In the genomic region with DNA sequence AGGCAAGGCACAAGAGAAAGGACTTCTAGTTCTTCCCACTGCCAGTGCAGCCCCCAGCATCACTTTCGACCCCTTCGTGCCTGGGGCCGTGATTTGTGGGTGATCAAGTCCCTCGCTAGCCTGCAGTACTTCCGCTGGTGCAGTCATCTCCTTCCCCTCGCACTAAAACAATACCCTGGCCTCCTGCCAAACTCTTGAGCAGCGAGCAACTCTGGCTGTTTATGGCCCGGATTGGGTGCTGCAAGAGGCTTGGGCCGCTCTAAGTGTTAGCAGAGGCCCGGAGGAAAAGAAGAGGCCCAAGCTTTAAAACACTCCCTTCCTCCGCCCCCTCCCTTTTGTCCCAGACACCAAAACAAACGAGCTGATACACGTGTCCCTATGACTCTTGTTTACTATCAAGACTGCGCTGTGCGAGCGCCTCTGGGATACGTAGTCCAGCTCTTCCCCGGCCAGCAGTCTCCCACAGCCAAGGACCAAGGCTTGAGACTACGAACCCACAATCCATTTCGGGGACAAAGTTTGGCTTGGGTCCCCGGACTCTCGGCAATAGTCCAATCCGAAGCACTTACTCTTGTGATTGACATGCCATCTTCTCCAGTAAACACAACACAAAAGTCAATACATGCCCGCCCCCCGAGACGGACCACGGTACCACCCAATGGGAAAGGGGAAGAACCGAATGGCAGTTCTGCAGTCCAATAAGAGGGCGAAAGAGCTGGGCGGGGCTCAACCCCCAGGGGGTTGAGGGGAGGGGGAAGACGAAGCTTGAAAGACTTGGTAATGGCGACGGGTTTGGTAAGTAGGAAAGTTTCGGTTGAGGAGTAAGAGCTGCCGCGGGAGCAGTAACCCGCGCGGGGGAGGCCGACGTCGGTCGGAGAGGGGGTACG, we compare ENCODE assay signal across 1 cellular context.
TF ChIP-seq lines count a peak whose summit lies in the region.

A gene with protein sequence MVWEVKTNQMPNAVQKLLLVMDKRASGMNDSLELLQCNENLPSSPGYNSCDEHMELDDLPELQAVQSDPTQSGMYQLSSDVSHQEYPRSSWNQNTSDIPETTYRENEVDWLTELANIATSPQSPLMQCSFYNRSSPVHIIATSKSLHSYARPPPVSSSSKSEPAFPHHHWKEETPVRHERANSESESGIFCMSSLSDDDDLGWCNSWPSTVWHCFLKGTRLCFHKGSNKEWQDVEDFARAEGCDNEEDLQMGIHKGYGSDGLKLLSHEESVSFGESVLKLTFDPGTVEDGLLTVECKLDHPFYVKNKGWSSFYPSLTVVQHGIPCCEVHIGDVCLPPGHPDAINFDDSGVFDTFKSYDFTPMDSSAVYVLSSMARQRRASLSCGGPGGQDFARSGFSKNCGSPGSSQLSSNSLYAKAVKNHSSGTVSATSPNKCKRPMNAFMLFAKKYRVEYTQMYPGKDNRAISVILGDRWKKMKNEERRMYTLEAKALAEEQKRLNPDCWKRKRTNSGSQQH (plus strand): TSS at position 771 of the 887 bp plus-strand sequence. CDS start 10,891 bp downstream, outside the sequence.

TF ChIP-seq in SK-N-SH, 30 proteins besides CTCF, POLR2A, EP300 and RAD21 (continued from another document):
- TF ChIP-seq, protein P1, sequence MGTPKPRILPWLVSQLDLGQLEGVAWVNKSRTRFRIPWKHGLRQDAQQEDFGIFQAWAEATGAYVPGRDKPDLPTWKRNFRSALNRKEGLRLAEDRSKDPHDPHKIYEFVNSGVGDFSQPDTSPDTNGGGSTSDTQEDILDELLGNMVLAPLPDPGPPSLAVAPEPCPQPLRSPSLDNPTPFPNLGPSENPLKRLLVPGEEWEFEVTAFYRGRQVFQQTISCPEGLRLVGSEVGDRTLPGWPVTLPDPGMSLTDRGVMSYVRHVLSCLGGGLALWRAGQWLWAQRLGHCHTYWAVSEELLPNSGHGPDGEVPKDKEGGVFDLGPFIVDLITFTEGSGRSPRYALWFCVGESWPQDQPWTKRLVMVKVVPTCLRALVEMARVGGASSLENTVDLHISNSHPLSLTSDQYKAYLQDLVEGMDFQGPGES (IDR thresholded peaks at IDR 0.05; ENCODE audit: low read depth, low read length), result peak; percentile 99
- TF ChIP-seq CHD2 (IDR thresholded peaks at IDR 0.05; ENCODE audit: low read length, partially characterized antibody), result peak; percentile 97
- TF ChIP-seq RCOR1 (IDR thresholded peaks at IDR 0.05; ENCODE audit: low read length), result 0 out of 2 replicates have a peak, but pooled peaks have one; percentile 4
- 0 out of 2 replicates have a peak, but pooled peaks have one; percentile 39 for TF ChIP-seq RFX5 (IDR thresholded peaks at IDR 0.05; ENCODE audit: low read length)
- TF ChIP-seq GATA2 (CRISPR knock-in tag; IDR thresholded peaks at IDR 0.05), result no peak; the same call in 1 of the 2 replicates
- TF ChIP-seq YY1 (IDR thresholded peaks at IDR 0.05; ENCODE audit: low read depth), result peak; percentile 88
- TF ChIP-seq FOSL2 (IDR thresholded peaks at IDR 0.05; ENCODE audit: borderline replicate concordance, low read depth), result peak; percentile 12; the same call in 1 of the 2 replicates
- TF ChIP-seq, protein P2, sequence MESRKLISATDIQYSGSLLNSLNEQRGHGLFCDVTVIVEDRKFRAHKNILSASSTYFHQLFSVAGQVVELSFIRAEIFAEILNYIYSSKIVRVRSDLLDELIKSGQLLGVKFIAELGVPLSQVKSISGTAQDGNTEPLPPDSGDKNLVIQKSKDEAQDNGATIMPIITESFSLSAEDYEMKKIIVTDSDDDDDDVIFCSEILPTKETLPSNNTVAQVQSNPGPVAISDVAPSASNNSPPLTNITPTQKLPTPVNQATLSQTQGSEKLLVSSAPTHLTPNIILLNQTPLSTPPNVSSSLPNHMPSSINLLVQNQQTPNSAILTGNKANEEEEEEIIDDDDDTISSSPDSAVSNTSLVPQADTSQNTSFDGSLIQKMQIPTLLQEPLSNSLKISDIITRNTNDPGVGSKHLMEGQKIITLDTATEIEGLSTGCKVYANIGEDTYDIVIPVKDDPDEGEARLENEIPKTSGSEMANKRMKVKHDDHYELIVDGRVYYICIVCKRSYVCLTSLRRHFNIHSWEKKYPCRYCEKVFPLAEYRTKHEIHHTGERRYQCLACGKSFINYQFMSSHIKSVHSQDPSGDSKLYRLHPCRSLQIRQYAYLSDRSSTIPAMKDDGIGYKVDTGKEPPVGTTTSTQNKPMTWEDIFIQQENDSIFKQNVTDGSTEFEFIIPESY (IDR thresholded peaks at IDR 0.05; ENCODE audit: borderline replicate concordance, low read depth), result peak; percentile 83
- TF ChIP-seq FOXJ3 (CRISPR knock-in tag; IDR thresholded peaks at IDR 0.05), result peak; percentile 99
- TF ChIP-seq TCF12 (IDR thresholded peaks at IDR 0.05), result 0 out of 2 replicates have a peak, but pooled peaks have one; percentile 2
- TF ChIP-seq, protein P3, sequence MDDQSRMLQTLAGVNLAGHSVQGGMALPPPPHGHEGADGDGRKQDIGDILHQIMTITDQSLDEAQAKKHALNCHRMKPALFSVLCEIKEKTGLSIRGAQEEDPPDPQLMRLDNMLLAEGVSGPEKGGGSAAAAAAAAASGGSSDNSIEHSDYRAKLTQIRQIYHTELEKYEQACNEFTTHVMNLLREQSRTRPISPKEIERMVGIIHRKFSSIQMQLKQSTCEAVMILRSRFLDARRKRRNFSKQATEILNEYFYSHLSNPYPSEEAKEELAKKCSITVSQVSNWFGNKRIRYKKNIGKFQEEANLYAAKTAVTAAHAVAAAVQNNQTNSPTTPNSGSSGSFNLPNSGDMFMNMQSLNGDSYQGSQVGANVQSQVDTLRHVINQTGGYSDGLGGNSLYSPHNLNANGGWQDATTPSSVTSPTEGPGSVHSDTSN (IDR thresholded peaks at IDR 0.05), result peak; percentile 100
- TF ChIP-seq, protein P4, sequence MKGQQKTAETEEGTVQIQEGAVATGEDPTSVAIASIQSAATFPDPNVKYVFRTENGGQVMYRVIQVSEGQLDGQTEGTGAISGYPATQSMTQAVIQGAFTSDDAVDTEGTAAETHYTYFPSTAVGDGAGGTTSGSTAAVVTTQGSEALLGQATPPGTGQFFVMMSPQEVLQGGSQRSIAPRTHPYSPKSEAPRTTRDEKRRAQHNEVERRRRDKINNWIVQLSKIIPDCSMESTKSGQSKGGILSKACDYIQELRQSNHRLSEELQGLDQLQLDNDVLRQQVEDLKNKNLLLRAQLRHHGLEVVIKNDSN (IDR thresholded peaks at IDR 0.05; ENCODE audit: borderline replicate concordance, low read depth), result peak; percentile 67; the same call in 1 of the 2 replicates
- TF ChIP-seq JUND (IDR thresholded peaks at IDR 0.05), result no peak
- peak; percentile 37; the same call in 1 of the 2 replicates for TF ChIP-seq NRF1 (IDR thresholded peaks at IDR 0.05; ENCODE audit: low read depth, low read length)
- TF ChIP-seq SIN3A (IDR thresholded peaks at IDR 0.05; ENCODE audit: borderline replicate concordance, low read depth, low read length), result peak; percentile 99
- no peak for TF ChIP-seq SMC3 (IDR thresholded peaks at IDR 0.05; ENCODE audit: low read depth, low read length)
